ENCODE assay signal across 1 cellular context in genomic region chr2:60567919-60568874, GRCh38.
TF ChIP-seq lines count a peak whose summit lies in the region.

No MANE protein-coding gene starts in this region.

TF ChIP-seq in SK-N-SH, 30 proteins besides CTCF, POLR2A, EP300 and RAD21 (continued from another document):
- no peak for TF ChIP-seq ZBTB33 (IDR thresholded peaks at IDR 0.05; ENCODE audit: borderline replicate concordance, low read depth)
- TF ChIP-seq CHD2 (IDR thresholded peaks at IDR 0.05; ENCODE audit: low read length, partially characterized antibody) = no peak
- TF ChIP-seq MEF2A (IDR thresholded peaks at IDR 0.05; ENCODE audit: borderline replicate concordance, low read depth) = no peak
- TF ChIP-seq, protein P1, sequence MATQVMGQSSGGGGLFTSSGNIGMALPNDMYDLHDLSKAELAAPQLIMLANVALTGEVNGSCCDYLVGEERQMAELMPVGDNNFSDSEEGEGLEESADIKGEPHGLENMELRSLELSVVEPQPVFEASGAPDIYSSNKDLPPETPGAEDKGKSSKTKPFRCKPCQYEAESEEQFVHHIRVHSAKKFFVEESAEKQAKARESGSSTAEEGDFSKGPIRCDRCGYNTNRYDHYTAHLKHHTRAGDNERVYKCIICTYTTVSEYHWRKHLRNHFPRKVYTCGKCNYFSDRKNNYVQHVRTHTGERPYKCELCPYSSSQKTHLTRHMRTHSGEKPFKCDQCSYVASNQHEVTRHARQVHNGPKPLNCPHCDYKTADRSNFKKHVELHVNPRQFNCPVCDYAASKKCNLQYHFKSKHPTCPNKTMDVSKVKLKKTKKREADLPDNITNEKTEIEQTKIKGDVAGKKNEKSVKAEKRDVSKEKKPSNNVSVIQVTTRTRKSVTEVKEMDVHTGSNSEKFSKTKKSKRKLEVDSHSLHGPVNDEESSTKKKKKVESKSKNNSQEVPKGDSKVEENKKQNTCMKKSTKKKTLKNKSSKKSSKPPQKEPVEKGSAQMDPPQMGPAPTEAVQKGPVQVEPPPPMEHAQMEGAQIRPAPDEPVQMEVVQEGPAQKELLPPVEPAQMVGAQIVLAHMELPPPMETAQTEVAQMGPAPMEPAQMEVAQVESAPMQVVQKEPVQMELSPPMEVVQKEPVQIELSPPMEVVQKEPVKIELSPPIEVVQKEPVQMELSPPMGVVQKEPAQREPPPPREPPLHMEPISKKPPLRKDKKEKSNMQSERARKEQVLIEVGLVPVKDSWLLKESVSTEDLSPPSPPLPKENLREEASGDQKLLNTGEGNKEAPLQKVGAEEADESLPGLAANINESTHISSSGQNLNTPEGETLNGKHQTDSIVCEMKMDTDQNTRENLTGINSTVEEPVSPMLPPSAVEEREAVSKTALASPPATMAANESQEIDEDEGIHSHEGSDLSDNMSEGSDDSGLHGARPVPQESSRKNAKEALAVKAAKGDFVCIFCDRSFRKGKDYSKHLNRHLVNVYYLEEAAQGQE (IDR thresholded peaks at IDR 0.05; ENCODE audit: low read depth, low read length) = no peak
